In genomic region chr16:15689290-15689689, GRCh38 we compare ENCODE assay signal across 13 cellular contexts.
"Had no signal": no experiment of that assay in that cellular context is flagged by ENCODE, and none has a peak within 500 bp of the region (broad histone marks: within the 10 kb centered on the region; RNA-seq: fewer than 3 reads in every experiment).

No MANE protein-coding gene starts in this region.

- H3K27ac ChIP-seq: colonic mucosa, gastrocnemius medialis, left lung, ovary, stomach, thyroid gland, vagina had no signal

- H3K4me3 ChIP-seq: colonic mucosa, gastrocnemius medialis, left lung, ovary, stomach, thyroid gland, vagina had no signal

- H3K4me1 ChIP-seq: colonic mucosa, left lung, stomach, thyroid gland, vagina had no signal

- H3K27me3 Mint-ChIP-seq: activated CD4-positive, alpha-beta memory T cell treated with anti-CD3 and anti-CD28 coated beads for 36 hours; activated naive CD4-positive, alpha-beta T cell treated with anti-CD3 and anti-CD28 coated beads, Interleukin-2, amount 50 U/mL, for 24 hours had no signal

- H3K27me3 ChIP-seq: colonic mucosa, gastrocnemius medialis, left lung, ovary, stomach, thyroid gland, vagina had no signal

- H3K27ac Mint-ChIP-seq: activated CD4-positive, alpha-beta memory T cell treated with anti-CD3 and anti-CD28 coated beads for 36 hours; activated naive CD4-positive, alpha-beta T cell treated with anti-CD3 and anti-CD28 coated beads, Interleukin-2, amount 50 U/mL, for 24 hours; nephron progenitor cell had no signal

- H3K9me3 Mint-ChIP-seq: activated CD4-positive, alpha-beta memory T cell treated with anti-CD3 and anti-CD28 coated beads for 36 hours; activated naive CD4-positive, alpha-beta T cell treated with anti-CD3 and anti-CD28 coated beads, Interleukin-2, amount 50 U/mL, for 24 hours; nephron progenitor cell had no signal

- H3K9me3 ChIP-seq: colonic mucosa, gastrocnemius medialis, left lung, ovary, stomach, thyroid gland, vagina had no signal

- H3K4me3 Mint-ChIP-seq: activated CD4-positive, alpha-beta memory T cell treated with anti-CD3 and anti-CD28 coated beads for 36 hours; activated naive CD4-positive, alpha-beta T cell treated with anti-CD3 and anti-CD28 coated beads, Interleukin-2, amount 50 U/mL, for 24 hours; nephron progenitor cell had no signal

- H3K4me1 Mint-ChIP-seq: activated naive CD4-positive, alpha-beta T cell treated with anti-CD3 and anti-CD28 coated beads, Interleukin-2, amount 50 U/mL, for 24 hours; nephron progenitor cell had no signal

- H3K36me3 ChIP-seq: ovary had no signal

- ATAC-seq: gastrocnemius medialis, left lung had no signal

- DNase-seq: activated CD4-positive, alpha-beta memory T cell treated with anti-CD3 and anti-CD28 coated beads for 36 hours; activated CD4-positive, CD25-positive, alpha-beta regulatory T cell treated with anti-CD3 and anti-CD28 coated beads, Interleukin-2, amount 50 U/mL, for 72 hours; aorta; colonic mucosa; gastrocnemius medialis; mesenchymal stem cell; nephron progenitor cell; ovary; stomach; thyroid gland had no signal
